Comparison of ENCODE assay signal across 10 cellular contexts in genomic region chr4:55819634-55820033, GRCh38. TPM values are rescaled to one million over a fixed set of nuclear protein-coding genes. Genes with fewer than 3 reads are reported as not detected.
DNase-seq lines count a peak whose midpoint lies in the region; ATAC-seq, FAIRE-seq and TF ChIP-seq lines count a peak whose summit lies in the region.
"Had no signal": no experiment of that assay in that cellular context is flagged by ENCODE, and none has a peak within 500 bp of the region (broad histone marks: within the 10 kb centered on the region; RNA-seq: fewer than 3 reads in every experiment).

Gene EXOC1L, plus strand, starts transcription at chr4:55819790. Its CDS starts 237 bp downstream, at chr4:55820027.

- TF ChIP-seq EP300 in GM12878 (IDR thresholded peaks at IDR 0.05; ENCODE audit: borderline replicate concordance in 1 of 2, control insufficient read depth in 1 of 2, low read depth in 2 of 2, low read length in 2 of 2), result no peak

- peak within 1 kb of the TSS; percentile 14 for H3K4me3 Mint-ChIP-seq in activated CD8-positive, alpha-beta memory T cell treated with anti-CD3 and anti-CD28 coated beads, Interleukin-2, amount 10 ng/mL, durations not matched to agents 7 days and 5 days

- H3K27me3 ChIP-seq in GM12878 (replicated peaks in 1 of 2; ENCODE audit: control insufficient read depth in 2 of 2, insufficient read depth in 2 of 2, low read length in 1 of 2), result 0 out of 4 replicates have a peak, but pooled peaks cover 2% of the 10 kb centered on the region in 2 experiments
- no peaks in the 10 kb centered on the region for H3K27me3 ChIP-seq in testis

- BruUV-seq in GM12878 (replicated peaks; lab: Mats Ljungman, UMichigan), result no TSS peak

- no peaks in the 10 kb centered on the region for H3K79me2 ChIP-seq in GM12878 (ENCODE audit: control insufficient read depth, insufficient read depth, low read length)

- no peak for ATAC-seq in activated CD8-positive, alpha-beta memory T cell treated with anti-CD3 and anti-CD28 coated beads, Interleukin-2, amount 10 ng/mL, durations not matched to agents 7 days and 5 days
- ATAC-seq in GM12878 (peak; percentile 26; the same call in 1 of the 3 replicates), GM21529 (IDR thresholded peaks at IDR 0.05; ENCODE audit: unreplicated experiment) (no peak)

- no peaks in the 10 kb centered on the region for H3K9me3 ChIP-seq in GM12878 (replicated peaks; ENCODE audit: control insufficient read depth, insufficient read depth, low read length)
- H3K9me3 ChIP-seq in testis, result no peaks in the 10 kb centered on the region

- no peak within 1 kb of the TSS for H3K4me2 ChIP-seq in GM12878 (ENCODE audit: control insufficient read depth, insufficient read depth)

- FAIRE-seq in GM12878 (lab: Jason Lieb, UNC), result peak; percentile 13

- no peaks in the 10 kb centered on the region for H3K4me1 ChIP-seq in GM12878 (ENCODE audit: control insufficient read depth, insufficient read depth, low read length)
- H3K4me1 ChIP-seq in testis, result no peaks in the 10 kb centered on the region

- SMC1A ChIA-PET in GM12878 (lab: Charles Lee; ENCODE audit: uncharacterized antibody, unreplicated experiment), result no interaction called here

- peaks cover 4% of the 10 kb centered on the region for H3K4me1 Mint-ChIP-seq in activated CD8-positive, alpha-beta memory T cell treated with anti-CD3 and anti-CD28 coated beads, Interleukin-2, amount 10 ng/mL, durations not matched to agents 7 days and 5 days

- in situ Hi-C loops in GM12878 (cut with MboI), result no loop called here

- POLR2A ChIA-PET in GM12878 (lab: Charles Lee), result no interaction called here

- peaks cover 20% of the 10 kb centered on the region for H3K27me3 Mint-ChIP-seq in activated CD8-positive, alpha-beta memory T cell treated with anti-CD3 and anti-CD28 coated beads, Interleukin-2, amount 10 ng/mL, durations not matched to agents 7 days and 5 days

- CTCF ChIA-PET in activated CD8-positive, alpha-beta memory T cell treated with anti-CD3 and anti-CD28 coated beads, Interleukin-2, amount 10 ng/mL, durations not matched to agents 7 days and 5 days (lab: Charles Lee), result no interaction called here
- CTCF ChIA-PET in GM12878 (lab: Yijun Ruan, JAX), result interaction anchor here (0.6 to 0.7 kb wide), 3 partner anchors 8 to 23 kb away, joined by 3 read pairs; no protein-coding TSS in a partner anchor

- TF ChIP-seq CTCF in GM12878 (IDR thresholded peaks at IDR 0.05 in 2 of 3, conservative IDR thresholded peaks at IDR 0.05 in 1 of 3; ENCODE audit: control insufficient read depth in 2 of 3, extremely low read depth in 1 of 3, insufficient read depth in 1 of 3, low read depth in 3 of 3, low read length in 3 of 3), result no peak
- TF ChIP-seq CTCF in testis (IDR thresholded peaks at IDR 0.05), result no peak

- RAD21 ChIA-PET in GM12878 (lab: Charles Lee; ENCODE audit: unreplicated experiment), result no interaction called here

- H3K36me3 ChIP-seq in GM12878 (ENCODE audit: control insufficient read depth in 2 of 2, insufficient read depth in 2 of 2, low read length in 1 of 2), result no peaks in the 10 kb centered on the region
- no peaks in the 10 kb centered on the region for H3K36me3 ChIP-seq in testis (ENCODE audit: low read depth, missing control alignments)

- DNase-seq in activated CD8-positive, alpha-beta memory T cell treated with anti-CD3 and anti-CD28 coated beads, Interleukin-2, amount 10 ng/mL, durations not matched to agents 7 days and 5 days, result no peak
- no peak for DNase-seq in activated CD8-positive, alpha-beta memory T cell treated with anti-CD3 and anti-CD28 coated beads, Interleukin-2, amount 50 U/mL, for 4 hours
- DNase-seq in GM12878 (ENCODE audit: low read depth, low spot score) (no peak), iris pigment epithelial cell (ENCODE audit: low read depth) (peak; percentile 2), testis (peak; percentile 21), T-helper 1 cell (no peak), activated gamma-delta T cell treated with Interleukin-2 at 50 U/mL for 16 hours (no peak)
- DNase-seq: activated CD4-positive, alpha-beta T cell treated with anti-CD3 and anti-CD28 coated beads, Interleukin-2, amount 50 U/mL, for 1 hour had no signal

- H3K9me3 Mint-ChIP-seq in activated CD8-positive, alpha-beta memory T cell treated with anti-CD3 and anti-CD28 coated beads, Interleukin-2, amount 10 ng/mL, durations not matched to agents 7 days and 5 days (ENCODE audit: low read depth), result no peaks in the 10 kb centered on the region

- no peak within 1 kb of the TSS for H2AFZ ChIP-seq in GM12878 (ENCODE audit: control insufficient read depth, low read depth, low read length)

- H3K9ac ChIP-seq in GM12878 (ENCODE audit: control insufficient read depth, insufficient read depth, low read length), result no peak within 1 kb of the TSS

- TF ChIP-seq POLR2A in GM12878 (IDR thresholded peaks at IDR 0.05; ENCODE audit: low read depth, low read length) (no peak), testis (IDR thresholded peaks at IDR 0.05) (no peak)

- no peak within 1 kb of the TSS for H3K27ac Mint-ChIP-seq in activated CD8-positive, alpha-beta memory T cell treated with anti-CD3 and anti-CD28 coated beads, Interleukin-2, amount 10 ng/mL, durations not matched to agents 7 days and 5 days

- no peak for TF ChIP-seq RAD21 in GM12878 (IDR thresholded peaks at IDR 0.05; ENCODE audit: insufficient read depth, low read depth, low read length)

- no peaks in the 10 kb centered on the region for H3K36me3 Mint-ChIP-seq in activated CD8-positive, alpha-beta memory T cell treated with anti-CD3 and anti-CD28 coated beads, Interleukin-2, amount 10 ng/mL, durations not matched to agents 7 days and 5 days

- H3K4me3 ChIP-seq in GM12878, result no peak within 1 kb of the TSS
- no peak within 1 kb of the TSS for H3K4me3 ChIP-seq in testis

- no peak within 1 kb of the TSS for H3K27ac ChIP-seq in GM12878 (ENCODE audit: control insufficient read depth, insufficient read depth)
- no peak within 1 kb of the TSS for H3K27ac ChIP-seq in testis

- no peaks in the 10 kb centered on the region for H4K20me1 ChIP-seq in GM12878 (ENCODE audit: control insufficient read depth, insufficient read depth)

- 25% methylated on average over 13 of the region's 13 CpGs for WGBS in GM12878 (ENCODE audit: insufficient coverage, insufficient replicate concordance, low lambda C conversion rate, missing lambda C conversion rate)
- 6 to 14% methylated on average over 12 to 13 of the region's 13 CpGs for WGBS in testis, 2 donors

- intact Hi-C loops in GM12878 (cut with micrococcal nuclease; ENCODE audit: unreplicated experiment) (no loop called here), testis (cut with DNase I; ENCODE audit: low total_unique reads) (no loop called here)

TF ChIP-seq in GM12878, 131 proteins besides CTCF, POLR2A, EP300 and RAD21:
- no peak for TF ChIP-seq YBX1 (IDR thresholded peaks at IDR 0.05)
- no peak for TF ChIP-seq ZBTB33 (IDR thresholded peaks at IDR 0.05)
- TF ChIP-seq SMAD1 (IDR thresholded peaks at IDR 0.05; ENCODE audit: low read depth, partially characterized antibody), result no peak
- no peak for TF ChIP-seq MXI1 (IDR thresholded peaks at IDR 0.05; ENCODE audit: low read depth, low read length)
- no peak for TF ChIP-seq TCF3 (IDR thresholded peaks at IDR 0.05; ENCODE audit: borderline replicate concordance, insufficient read depth, low read depth, low read length)
TF ChIP-seq in GM12878: peak in this region for 0.

RNA-seq across cellular contexts. Expression of gene EXOC1L, which starts in this region (rescaled TPM):
- total RNA-seq in activated CD8-positive, alpha-beta memory T cell treated with anti-CD3 and anti-CD28 coated beads, Interleukin-2, amount 10 ng/mL, durations not matched to agents 7 days and 5 days, result not detected
- not detected in 2 replicates for total RNA-seq in GM12878 (2013; cell fraction: nucleolus; rRNA removed)
- not detected in 2 replicates for total RNA-seq in GM12878 (2014; rRNA removed)
- total RNA-seq in GM12878 (2014; rRNA removed; fragmentation: Illumina TruSeq; extraction: Trizol), result not detected in 2 replicates
- total RNA-seq in GM12878 (2021), result not detected in 2 replicates
- not detected for polyA plus RNA-seq in GM12878 (2011; ENCODE audit: low read depth)
- not detected in 2 replicates for polyA plus RNA-seq in GM12878 (2011; rRNA removed)
- polyA plus RNA-seq in GM12878 (2011; cell fraction: cytosol; rRNA removed), result not detected in 2 replicates
- not detected in 2 replicates for polyA plus RNA-seq in GM12878 (2011; cell fraction: nucleus; rRNA removed)
- not detected in 2 replicates for polyA plus RNA-seq in GM12878 (2012)
- polyA plus RNA-seq in GM12878 (2014; fragmentation: Illumina TruSeq; extraction: Trizol), result not detected in 2 replicates
- not detected for polyA plus RNA-seq in GM12878 (2014; fragmentation: Nextera tagmentation; extraction: Ambion mirVana)
- not detected in 2 replicates for polyA plus RNA-seq in GM12878 (2014; rRNA removed)
- not detected for polyA plus RNA-seq in GM12878 (2016; fragmentation: Nextera tagmentation; extraction: Ambion mirVana)
- polyA minus RNA-seq in GM12878 (2011; rRNA and poly(A)+ RNA removed), result not detected in 2 replicates
- not detected in 2 replicates for polyA minus RNA-seq in GM12878 (2011; cell fraction: cytosol; rRNA and poly(A)+ RNA removed)
- not detected in 2 replicates for polyA minus RNA-seq in GM12878 (2011; cell fraction: nucleus; rRNA and poly(A)+ RNA removed)
- total RNA-seq in testis, result under 1 TPM in 1 of 2 donors, not detected in 1; 0.50 TPM
- not detected for polyA plus RNA-seq in testis (ENCODE audit: insufficient read depth, low read depth, low replicate concordance)
- polyA plus RNA-seq: BJ had no signal

Comparison
In these comparisons a context has a peak if more than half of its experiments do, and no peak if none do; other contexts are left out.
1. Peak in ATAC-seq in GM12878; RNA of the gene not detected or under 1 TPM.
2. Peak in DNase-seq in testis; RNA of the gene not detected or under 1 TPM.